19 cellular contexts compared by ENCODE assay signal in the genomic region with DNA sequence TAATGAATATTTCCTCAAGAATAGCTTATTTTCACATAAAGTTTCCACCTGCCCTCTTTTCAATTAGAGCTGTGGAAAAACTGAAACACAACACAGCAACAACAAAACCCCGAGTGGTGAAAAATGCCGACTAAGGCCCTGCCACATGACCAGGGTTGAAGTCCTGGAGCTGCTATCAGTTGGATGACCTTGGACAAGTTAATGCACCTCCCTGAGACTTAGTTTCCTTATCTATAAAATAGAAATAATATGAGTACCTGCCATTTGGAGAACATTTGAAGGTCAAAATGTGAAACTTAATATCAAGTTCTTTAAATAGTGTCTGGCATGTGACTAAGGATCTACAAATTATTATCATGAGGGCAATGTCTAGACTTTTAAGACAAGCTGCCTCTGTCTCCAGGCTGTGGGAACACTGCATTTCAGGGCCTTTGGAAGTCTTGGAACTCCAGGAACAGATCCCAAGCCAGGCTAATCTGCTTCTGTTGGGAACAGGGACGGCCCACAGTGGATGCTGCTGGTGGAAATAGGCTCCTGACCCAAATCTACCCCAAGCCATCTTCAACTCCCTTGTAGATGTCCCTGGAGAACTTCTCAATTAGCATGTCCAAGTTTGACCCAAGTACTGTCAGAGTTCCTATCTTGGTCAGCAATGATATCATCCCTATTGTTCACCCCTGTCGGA. TPM values are rescaled to one million over a fixed set of nuclear protein-coding genes. Genes with fewer than 3 reads are reported as not detected.
DNase-seq lines count a peak whose midpoint lies in the region; ATAC-seq, FAIRE-seq and TF ChIP-seq lines count a peak whose summit lies in the region.
"Had no signal": no experiment of that assay in that cellular context is flagged by ENCODE, and none has a peak within 500 bp of the region (broad histone marks: within the 10 kb centered on the region; RNA-seq: fewer than 3 reads in every experiment).

No MANE protein-coding gene starts in this region.

- H2AK5ac ChIP-seq in H9 (ENCODE audit: insufficient read length, low read length), result no peak overlapping the region

- H2BK12ac ChIP-seq in H9 (ENCODE audit: insufficient read length, low read depth, low read length), result no peak overlapping the region

- H3K9me2 ChIP-seq in PC-9 (ENCODE audit: insufficient read depth), result 0 out of 2 replicates have a peak, but pooled peaks cover 4% of the 10 kb centered on the region

- no peak overlapping the region for H3K23ac ChIP-seq in H9 (ENCODE audit: insufficient read length, low read depth, low read length)

- H3K4me1 Mint-ChIP-seq in Calu3 (ENCODE audit: low read depth, unreplicated experiment), result peaks cover 20% of the 10 kb centered on the region
- H3K4me1 Mint-ChIP-seq in H9, result peaks cover 0 to 9% of the 10 kb centered on the region in 2 experiments; a peak in 1 of 4 replicates

- peaks cover 12% of the 10 kb centered on the region; the same call in 1 of the 2 replicates for H3F3A ChIP-seq in PC-9 (ENCODE audit: insufficient read depth, low read depth)

- peaks cover under 1% of the 10 kb centered on the region; the same call in 1 of the 2 replicates for H3K9me3 ChIP-seq in PC-9 (ENCODE audit: insufficient read depth, low read depth)
- H3K9me3 ChIP-seq in right cardiac atrium (ENCODE audit: control insufficient read depth, low read length), result no peaks in the 10 kb centered on the region
- no peaks in the 10 kb centered on the region for H3K9me3 ChIP-seq in small intestine (ENCODE audit: control insufficient read depth, low read depth)
- no peaks in the 10 kb centered on the region for H3K9me3 ChIP-seq in H9 (ENCODE audit: control insufficient read depth, low read depth, low read length)
- H3K9me3 ChIP-seq: HAP-1 had no signal

- CTCF ChIA-PET in Calu3 (lab: Charles Lee) (interaction anchor here (0.6 to 1.5 kb wide), 6 partner anchors 9 to 845 kb away, joined by 3 to 11 read pairs (median 3); a partner anchor contains a TSS), PC-9 (lab: Charles Lee) (interaction anchor here (1.3 kb wide), 1 partner anchor 41 kb away, joined by 4 read pairs; a partner anchor contains a TSS)

- no peak overlapping the region for H2BK15ac ChIP-seq in H9 (ENCODE audit: low read depth, low read length)

- peak; percentile 56 to 58 for ATAC-seq in right cardiac atrium

- no peak overlapping the region for H3K56ac ChIP-seq in H9 (ENCODE audit: insufficient read length, low read depth, low read length)

- H3K18ac ChIP-seq in H9 (ENCODE audit: insufficient read length, low read depth, low read length), result no peak overlapping the region

- H4K8ac ChIP-seq in H9 (replicated peaks; ENCODE audit: insufficient read length, low read depth, low read length), result no peak overlapping the region

- BruUV-seq in Calu3 (replicated peaks; lab: Mats Ljungman, UMichigan), result no TSS peak
- no TSS peak for BruUV-seq in PC-9 (replicated peaks; lab: Mats Ljungman, UMichigan)

- no peaks in the 10 kb centered on the region for H3K79me1 ChIP-seq in H9 (ENCODE audit: insufficient read depth, low read depth, low read length, poor library complexity, severe bottlenecking)

- H3K27me3 Mint-ChIP-seq in Calu3 (ENCODE audit: unreplicated experiment), result no peaks in the 10 kb centered on the region
- H3K27me3 Mint-ChIP-seq in H9 (ENCODE audit: low read depth), result no peaks in the 10 kb centered on the region
- H3K27me3 Mint-ChIP-seq: CD4-positive, alpha-beta memory T cell had no signal

- peak overlapping the region; percentile 36 for H3K4me3 Mint-ChIP-seq in Calu3 (ENCODE audit: low read depth, unreplicated experiment)
- no peak overlapping the region for H3K4me3 Mint-ChIP-seq in H9
- H3K4me3 Mint-ChIP-seq: CD4-positive, alpha-beta memory T cell had no signal

- no peak overlapping the region for H4K91ac ChIP-seq in H9 (ENCODE audit: insufficient read length, low read depth, low read length)

- 65% methylated on average over 4 of the region's 4 CpGs for WGBS in right cardiac atrium
- 47 to 68% (median 47%) methylated on average over 4 of the region's 4 CpGs for WGBS in small intestine, 3 donors
- WGBS in H9 (ENCODE audit: extremely low coverage, insufficient read length, low lambda C conversion rate), result no CpG with 5 or more reads among the region's 4 CpGs

- intact Hi-C loops in Calu3 (cut with micrococcal nuclease; ENCODE audit: unreplicated experiment), result loop anchor here (1.0 to 5.0 kb wide), 2 partner anchors 41 to 258 kb away; no protein-coding TSS in a partner anchor
- intact Hi-C loops in PC-9 (cut with micrococcal nuclease; ENCODE audit: unreplicated experiment), result loop anchor here (2.0 kb wide), 1 partner anchor 40 kb away; no protein-coding TSS in a partner anchor
- intact Hi-C loops in right cardiac atrium (cut with DNase I), result no loop called here

- H3K4me2 ChIP-seq in PC-9 (peak overlapping the region; percentile 39), H9 (ENCODE audit: insufficient read depth, insufficient read length, low read length) (no peak overlapping the region)
- H3K4me2 ChIP-seq: BLaER1 had no signal

- H3K23me2 ChIP-seq in H9 (ENCODE audit: insufficient read length, low read depth, low read length, poor library complexity, severe bottlenecking), result no peaks in the 10 kb centered on the region

- H3K27ac ChIP-seq in PC-9 (peak overlapping the region; percentile 57; the same call in 1 of the 2 replicates), right cardiac atrium (ENCODE audit: low read length) (no peak overlapping the region), small intestine (ENCODE audit: low read depth in 1 of 2, low read length in 1 of 2) (peak overlapping the region; percentile 42 to 72), H9 (ENCODE audit: insufficient read length, low read depth, low read length) (no peak overlapping the region)
- H3K27ac ChIP-seq: BLaER1, HL-60 had no signal

- H3T11ph ChIP-seq in H9 (ENCODE audit: low read length), result no peak overlapping the region

- no peak overlapping the region for H3K14ac ChIP-seq in H9 (ENCODE audit: insufficient read depth, low read length)

- H4K20me1 ChIP-seq in PC-9 (ENCODE audit: insufficient read depth) (no peaks in the 10 kb centered on the region), H9 (ENCODE audit: control insufficient read depth, insufficient read depth, insufficient read length) (no peaks in the 10 kb centered on the region)
- H4K20me1 ChIP-seq: BLaER1 had no signal

- peak overlapping the region; percentile 59 for H3K27ac Mint-ChIP-seq in Calu3 (ENCODE audit: unreplicated experiment)
- H3K27ac Mint-ChIP-seq in H9, result no peak overlapping the region
- H3K27ac Mint-ChIP-seq: CD4-positive, alpha-beta memory T cell had no signal

- H3K36me3 ChIP-seq in PC-9 (ENCODE audit: low read depth), result no peaks in the 10 kb centered on the region
- H3K36me3 ChIP-seq in small intestine (ENCODE audit: control insufficient read depth in 2 of 2, insufficient read depth in 2 of 2, low read length in 2 of 2), result no peaks in the 10 kb centered on the region
- H3K36me3 ChIP-seq: BLaER1, HAP-1, MG63 had no signal

- no peak overlapping the region for H2BK20ac ChIP-seq in H9 (ENCODE audit: low read depth, low read length, poor library complexity, severe bottlenecking)

- POLR2A ChIA-PET in PC-9 (lab: Charles Lee; ENCODE audit: unreplicated experiment), result no interaction called here

- H3K4me1 ChIP-seq in PC-9 (replicated peaks; ENCODE audit: insufficient read depth) (peaks cover 19% of the 10 kb centered on the region), right cardiac atrium (ENCODE audit: control insufficient read depth, insufficient read depth, low read length) (peaks cover 3% of the 10 kb centered on the region), small intestine (ENCODE audit: control insufficient read depth in 2 of 2, insufficient read depth in 1 of 2, low read depth in 1 of 2, low read length in 1 of 2) (no peaks in the 10 kb centered on the region), H9 (ENCODE audit: insufficient read depth, low read length) (no peaks in the 10 kb centered on the region)
- H3K4me1 ChIP-seq: BLaER1, HAP-1 had no signal

- no peak overlapping the region for H3K4ac ChIP-seq in H9 (ENCODE audit: low read depth, low read length)

- no peak overlapping the region for H4K5ac ChIP-seq in H9 (ENCODE audit: insufficient read length, low read depth, low read length)

- H3K27me3 ChIP-seq in PC-9 (ENCODE audit: insufficient read depth, low read depth), result no peaks in the 10 kb centered on the region
- H3K27me3 ChIP-seq in right cardiac atrium (ENCODE audit: control insufficient read depth, insufficient read depth), result no peaks in the 10 kb centered on the region
- no peaks in the 10 kb centered on the region for H3K27me3 ChIP-seq in small intestine (ENCODE audit: control insufficient read depth in 2 of 2, insufficient read depth in 2 of 2, low read length in 2 of 2)
- no peaks in the 10 kb centered on the region for H3K27me3 ChIP-seq in H9 (ENCODE audit: insufficient read depth, low read length)
- H3K27me3 ChIP-seq: BLaER1, MG63 had no signal

- H2BK120ac ChIP-seq in H9 (ENCODE audit: low read depth, low read length, poor library complexity, severe bottlenecking), result no peak overlapping the region

- H3K4me3 ChIP-seq in PC-9, result no peak overlapping the region
- no peak overlapping the region for H3K4me3 ChIP-seq in right cardiac atrium (ENCODE audit: low read length)
- no peak overlapping the region for H3K4me3 ChIP-seq in small intestine (ENCODE audit: low read depth in 1 of 2, low read length in 2 of 2)
- H3K4me3 ChIP-seq: BLaER1, HAP-1, MG63 had no signal

- H2AFZ ChIP-seq in PC-9, result peak overlapping the region; percentile 23; the same call in 1 of the 2 replicates
- no peak overlapping the region for H2AFZ ChIP-seq in H9 (ENCODE audit: low read length)

- no peak for DNase-seq in Calu3
- no peak for DNase-seq in PC-9
- DNase-seq in right cardiac atrium, result no peak
- peak; percentile 81 for DNase-seq in small intestine
- no peak for DNase-seq in H9
- DNase-seq in NCI-H2171 treated with DMSO at 0.1 percent for 48 hours (lab: John Stamatoyannopoulos, UW), result no peak
- DNase-seq in SHP77 treated with DMSO at 0.1 percent for 48 hours (lab: John Stamatoyannopoulos, UW), result no peak
- DNase-seq: CD4-positive, alpha-beta memory T cell; GF-D8; Karpas-422; NCI-H1048; NCI-H1436; NCI-H1930; NCI-H345; NCI-H524 treated with DMSO at 0.1 percent for 48 hours had no signal

- H3K9ac ChIP-seq in H9 (ENCODE audit: extremely low read depth, insufficient read length, low read length), result no peak overlapping the region
- H3K9ac ChIP-seq: BLaER1 had no signal

- H2BK5ac ChIP-seq in H9 (ENCODE audit: insufficient read length, low read length), result no peak overlapping the region

- H3K9me3 Mint-ChIP-seq in Calu3 (ENCODE audit: low read depth, unreplicated experiment) (no peaks in the 10 kb centered on the region), H9 (peaks cover under 1% of the 10 kb centered on the region in 2 experiments; a peak in 1 of 5 replicates)

- FAIRE-seq in small intestine (lab: Jason Lieb, UNC), result no peak

- H3K36me3 Mint-ChIP-seq in Calu3 (ENCODE audit: insufficient read depth, unreplicated experiment), result no peaks in the 10 kb centered on the region
- peaks cover 0 to under 1% (median 0%) of the 10 kb centered on the region in 3 experiments; a peak in 2 of 7 replicates for H3K36me3 Mint-ChIP-seq in H9 (ENCODE audit: insufficient read depth in 1 of 3, low read depth in 3 of 3)
- H3K36me3 Mint-ChIP-seq: CD4-positive, alpha-beta memory T cell had no signal

- no peak for TF ChIP-seq CTCF in Calu3 (IDR thresholded peaks at IDR 0.05; ENCODE audit: unreplicated experiment)
- no peak for TF ChIP-seq CTCF in PC-9 (conservative IDR thresholded peaks at IDR 0.05)
- TF ChIP-seq CTCF in H9 (conservative IDR thresholded peaks at IDR 0.05), result no peak

- no peaks in the 10 kb centered on the region for H3K79me2 ChIP-seq in PC-9 (ENCODE audit: low read depth)
- H3K79me2 ChIP-seq in H9 (ENCODE audit: insufficient read depth, low read length), result no peaks in the 10 kb centered on the region

RNA-seq across cellular contexts. Expression of a gene that starts 42.0 kb away (rescaled TPM):
- total RNA-seq in Calu3 (2022) (6.2 and 6.4 TPM in 2 replicates), PC-9 (2021) (18.9 and 20.2 TPM in 2 replicates), right cardiac atrium (10 to 100 TPM; 24.7 to 32.2 (median 28.2) TPM), H9 (2021) (36.2 and 41.9 TPM in 2 replicates)
- polyA plus RNA-seq in right cardiac atrium (25.3 TPM), small intestine (10 to 100 TPM in 2 of 3 donors, 1 to 10 TPM in 1; 7.3 to 20.1 (median 17.2) TPM)

Comparison
In these comparisons a context has a peak if more than half of its experiments do, and no peak if none do; other contexts are left out.
1. H3K27ac ChIP-seq: peak in PC-9 (single experiment) and small intestine (2 of 2); none in right cardiac atrium (single experiment) and H9 (single experiment).
2. intact Hi-C loops: an anchor here in Calu3 (1.0 to 5.0 kb wide) and PC-9 (2.0 kb wide); none called in right cardiac atrium.